21 cellular contexts compared by ENCODE assay signal in the genomic region with DNA sequence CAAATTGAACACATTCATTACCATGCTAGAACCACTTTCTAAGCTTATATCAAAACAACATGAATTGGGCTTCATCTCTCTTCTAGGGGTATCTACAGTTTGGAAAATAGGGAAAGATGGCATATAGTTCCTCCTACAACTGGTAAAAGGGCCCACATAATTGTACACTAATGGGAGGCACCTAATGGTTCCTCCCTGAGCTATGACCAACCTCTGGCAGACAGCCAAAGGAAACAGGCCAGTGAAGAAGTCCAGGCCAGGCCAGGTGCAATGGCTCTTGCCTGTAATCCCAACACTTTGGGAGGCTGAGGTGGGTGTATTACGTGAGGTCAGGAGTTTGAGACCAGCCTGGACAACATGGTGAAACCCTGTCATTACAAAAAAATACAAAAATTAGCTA. TPM values are rescaled to one million over a fixed set of nuclear protein-coding genes. Genes with fewer than 3 reads are reported as not detected.
DNase-seq lines count a peak whose midpoint lies in the region; TF ChIP-seq lines count a peak whose summit lies in the region.
"Had no signal": no experiment of that assay in that cellular context is flagged by ENCODE, and none has a peak within 500 bp of the region (broad histone marks: within the 10 kb centered on the region; RNA-seq: fewer than 3 reads in every experiment).

No MANE protein-coding gene starts in this region.

- CTCF ChIA-PET in mammary epithelial cell (lab: Charles Lee; ENCODE audit: low non-redundant PET), result interaction anchor here (0.6 kb wide), 1 partner anchor 53 kb away, joined by 37 read pairs; no protein-coding TSS in a partner anchor

- H4K20me1 ChIP-seq in Karpas-422 (ENCODE audit: insufficient read depth, low read depth, low read length) (no peaks in the 10 kb centered on the region), mammary epithelial cell (ENCODE audit: insufficient read depth, low read length) (no peaks in the 10 kb centered on the region)

- H3K4me1 ChIP-seq in Karpas-422 (ENCODE audit: low read length) (no peaks in the 10 kb centered on the region), mammary epithelial cell (ENCODE audit: insufficient read depth, low read length) (no peaks in the 10 kb centered on the region)
- H3K4me1 ChIP-seq: left lung, Peyer's patch, spleen, transverse colon had no signal

- no peaks in the 10 kb centered on the region for H3K9me3 ChIP-seq in Karpas-422 (ENCODE audit: low read length)
- no peaks in the 10 kb centered on the region for H3K9me3 ChIP-seq in mammary epithelial cell (replicated peaks; ENCODE audit: insufficient read depth, low read length)
- H3K9me3 ChIP-seq: left lung, Peyer's patch, spleen, transverse colon had no signal

- no peaks in the 10 kb centered on the region for H3K36me3 Mint-ChIP-seq in mesothelial cell of epicardium
- H3K36me3 Mint-ChIP-seq: stimulated activated effector memory CD8-positive, alpha-beta T cell treated with anti-CD3 and anti-CD28 coated beads, Interleukin-12 subunit alpha, Interleukin-12 subunit beta, amount 100 ng/mL, for 72 hours had no signal

- no peak overlapping the region for H3K9ac ChIP-seq in Karpas-422 (ENCODE audit: low read length)
- H3K9ac ChIP-seq in mammary epithelial cell (ENCODE audit: insufficient read depth, low read length), result no peak overlapping the region

- H3K9me3 Mint-ChIP-seq in mesothelial cell of epicardium, result no peaks in the 10 kb centered on the region
- H3K9me3 Mint-ChIP-seq: activated T-cell treated with anti-CD3 and anti-CD28 coated beads, Interleukin-2, amount 50 U/mL, for 72 hours; stimulated activated effector memory CD8-positive, alpha-beta T cell treated with anti-CD3 and anti-CD28 coated beads, Interleukin-12 subunit alpha, Interleukin-12 subunit beta, amount 100 ng/mL, for 72 hours had no signal

- intact Hi-C loops in mammary epithelial cell (cut with micrococcal nuclease), result loop anchor here (5.0 kb wide), 1 partner anchor 61 kb away; a partner anchor contains a TSS

- no peak overlapping the region for H2AFZ ChIP-seq in Karpas-422 (ENCODE audit: low read length)
- no peak overlapping the region for H2AFZ ChIP-seq in mammary epithelial cell (ENCODE audit: low read depth, low read length)

- peaks cover 3% of the 10 kb centered on the region for H3K27me3 Mint-ChIP-seq in mesothelial cell of epicardium (ENCODE audit: low read depth)

- WGBS in mammary epithelial cell (ENCODE audit: low coverage, missing lambda C conversion rate), result 100% methylated on average over 1 of the region's 1 CpG

- no peak overlapping the region for H3K4me3 Mint-ChIP-seq in mesothelial cell of epicardium
- H3K4me3 Mint-ChIP-seq: activated T-cell treated with anti-CD3 and anti-CD28 coated beads, Interleukin-2, amount 50 U/mL, for 72 hours; stimulated activated effector memory CD8-positive, alpha-beta T cell treated with anti-CD3 and anti-CD28 coated beads, Interleukin-12 subunit alpha, Interleukin-12 subunit beta, amount 100 ng/mL, for 72 hours had no signal

- H3K36me3 ChIP-seq in Karpas-422 (ENCODE audit: insufficient read depth, low read length) (no peaks in the 10 kb centered on the region), mammary epithelial cell (ENCODE audit: insufficient read depth, low read length) (no peaks in the 10 kb centered on the region)
- H3K36me3 ChIP-seq: left lung, Peyer's patch, spleen, transverse colon had no signal

- H3K27ac Mint-ChIP-seq in mesothelial cell of epicardium, result peak overlapping the region; percentile 66
- H3K27ac Mint-ChIP-seq: activated T-cell treated with anti-CD3 and anti-CD28 coated beads, Interleukin-2, amount 50 U/mL, for 72 hours; stimulated activated effector memory CD8-positive, alpha-beta T cell treated with anti-CD3 and anti-CD28 coated beads, Interleukin-12 subunit alpha, Interleukin-12 subunit beta, amount 100 ng/mL, for 72 hours had no signal

- H3K27ac ChIP-seq in Karpas-422 (ENCODE audit: low read length) (no peak overlapping the region), mammary epithelial cell (ENCODE audit: insufficient read depth, low read depth, low read length) (no peak overlapping the region)
- H3K27ac ChIP-seq: left lung, Peyer's patch, transverse colon had no signal

- H3K79me2 ChIP-seq in Karpas-422 (ENCODE audit: low read length) (no peaks in the 10 kb centered on the region), mammary epithelial cell (ENCODE audit: insufficient read depth, low read length) (no peaks in the 10 kb centered on the region)

- in situ Hi-C loops in mammary epithelial cell (cut with MboI; ENCODE audit: low sequenced_read_pairs in 2 of 2), result no loop called here

- no peaks in the 10 kb centered on the region for H3K9me2 ChIP-seq in Karpas-422 (replicated peaks; ENCODE audit: insufficient read depth, low read length)

- no peak overlapping the region for H3K4me3 ChIP-seq in Karpas-422 (ENCODE audit: low read length)
- no peak overlapping the region for H3K4me3 ChIP-seq in mammary epithelial cell (replicated peaks in 1 of 3; ENCODE audit: insufficient read depth in 1 of 3, low read depth in 2 of 3, low read length in 3 of 3)
- H3K4me3 ChIP-seq: left lung, Peyer's patch, spleen, transverse colon had no signal

- H3K27me3 ChIP-seq in Karpas-422 (ENCODE audit: low read length) (no peaks in the 10 kb centered on the region), mammary epithelial cell (ENCODE audit: insufficient read depth, low read length) (no peaks in the 10 kb centered on the region)
- H3K27me3 ChIP-seq: left lung, Peyer's patch, spleen, transverse colon had no signal

- dilution Hi-C loops in mammary epithelial cell (cut with HindIII; ENCODE audit: low sequenced_read_pairs), result loop anchor here (5.0 to 10.0 kb wide), 2 partner anchors 61 to 109 kb away; a partner anchor contains a TSS

- no TSS peak for BruUV-seq in mammary epithelial cell (replicated peaks; lab: Mats Ljungman, UMichigan)

- H3K4me1 Mint-ChIP-seq in mesothelial cell of epicardium, result peaks cover 26% of the 10 kb centered on the region
- H3K4me1 Mint-ChIP-seq: stimulated activated effector memory CD8-positive, alpha-beta T cell treated with anti-CD3 and anti-CD28 coated beads, Interleukin-12 subunit alpha, Interleukin-12 subunit beta, amount 100 ng/mL, for 72 hours had no signal

- TF ChIP-seq CTCF in mammary epithelial cell (conservative IDR thresholded peaks at IDR 0.05 in 1 of 2, IDR thresholded peaks at IDR 0.05 in 1 of 2; ENCODE audit: extremely low read depth in 1 of 2, insufficient read depth in 1 of 2, low read depth in 1 of 2, low read length in 2 of 2) (no peak), mesothelial cell of epicardium (IDR thresholded peaks at IDR 0.05; ENCODE audit: unreplicated experiment) (no peak)

- DNase-seq in NCI-H1105 (lab: John Stamatoyannopoulos, UW) (peak; percentile 3), NCI-H1105 treated with DMSO at 0.1 percent for 48 hours (lab: John Stamatoyannopoulos, UW) (no peak), Karpas-422 (peak; percentile 41), mammary epithelial cell (peak; percentile 47), mesothelial cell of epicardium (ENCODE audit: low spot score in 2 of 2, unreplicated experiment in 2 of 2) (no peak), EL (no peak), NCI-H524 treated with DMSO at 0.1 percent for 48 hours (lab: John Stamatoyannopoulos, UW) (no peak), NCI-H2081 treated with DMSO at 0.1 percent for 48 hours (lab: John Stamatoyannopoulos, UW) (no peak)
- DNase-seq: 8988T; activated CD4-positive, alpha-beta T cell treated with anti-CD3 and anti-CD28 coated beads, Interleukin-2, amount 50 U/mL, for 4 hours; activated T-cell treated with anti-CD3 and anti-CD28 coated beads, Interleukin-2, amount 50 U/mL, for 72 hours; C1 segment of cervical spinal cord; effector CD4-positive, alpha-beta T cell; left lung; Peyer's patch; posterior cingulate gyrus; spleen; SW 1271; transverse colon had no signal

- H3K4me2 ChIP-seq in Karpas-422 (ENCODE audit: low read depth, low read length, poor library complexity, severe bottlenecking) (no peak overlapping the region), mammary epithelial cell (ENCODE audit: insufficient read depth, low read depth, low read length) (no peak overlapping the region)

RNA-seq across cellular contexts. Expression of a gene that starts 23.2 kb away (rescaled TPM):
- not detected in 2 replicates for total RNA-seq in Karpas-422 (2014; rRNA removed; shearing (Covaris generic); ENCODE audit: low replicate concordance)
- total RNA-seq in mammary epithelial cell (not detected), mesothelial cell of epicardium (not detected in 3 replicates)
- polyA plus RNA-seq in mammary epithelial cell, result not detected
- not detected for polyA minus RNA-seq in mammary epithelial cell
- total RNA-seq: left lung, NCI-H460, Peyer's patch, spleen, transverse colon had no signal
- polyA plus RNA-seq: spleen had no signal

RNA-seq across cellular contexts. Expression of a gene that starts 26.0 kb away (rescaled TPM):
- total RNA-seq in Karpas-422 (2014; rRNA removed; shearing (Covaris generic); ENCODE audit: low replicate concordance), result 86.1 and 93.5 TPM in 2 replicates
- total RNA-seq in mammary epithelial cell, result 100 to 1,000 TPM in 1 of 2 donors, 10 to 100 TPM in 1; 93.1 to 231 TPM
- polyA plus RNA-seq in mammary epithelial cell, result 32.4 TPM
- polyA minus RNA-seq in mammary epithelial cell, result 50.0 TPM
- 178 to 188 TPM (median 180 TPM) in 3 replicates for total RNA-seq in mesothelial cell of epicardium

RNA-seq across cellular contexts. Expression of a gene that starts 47.2 kb away (rescaled TPM):
- 5.9 and 8.1 TPM in 2 replicates for total RNA-seq in Karpas-422 (2014; rRNA removed; shearing (Covaris generic); ENCODE audit: low replicate concordance)
- total RNA-seq in mammary epithelial cell, result 1 to 10 TPM in 1 of 2 donors, under 1 TPM in 1; 0.50 to 1.3 TPM
- polyA plus RNA-seq in mammary epithelial cell, result 1.1 TPM
- not detected for polyA minus RNA-seq in mammary epithelial cell
- total RNA-seq in mesothelial cell of epicardium, result 0.51 to 0.76 TPM (median 0.72 TPM) in 3 replicates

RNA-seq across cellular contexts. Expression of a gene that starts 52.1 kb away (rescaled TPM):
- total RNA-seq in Karpas-422 (2014; rRNA removed; shearing (Covaris generic); ENCODE audit: low replicate concordance), result 72.3 and 74.3 TPM in 2 replicates
- total RNA-seq in mammary epithelial cell (10 to 100 TPM; 21.0 to 50.8 TPM), mesothelial cell of epicardium (60.9 to 76.8 TPM (median 66.4 TPM) in 3 replicates)
- 18.3 TPM for polyA plus RNA-seq in mammary epithelial cell
- 11.8 TPM for polyA minus RNA-seq in mammary epithelial cell

Comparison
In these comparisons a context has a peak if more than half of its experiments do, and no peak if none do; other contexts are left out.
1. DNase-seq: peak in NCI-H1105 (single experiment), Karpas-422 (single experiment) and mammary epithelial cell (single experiment); none in NCI-H1105 treated with DMSO at 0.1 percent for 48 hours (single experiment), mesothelial cell of epicardium (0 of 2), EL (single experiment), NCI-H524 treated with DMSO at 0.1 percent for 48 hours (single experiment) and NCI-H2081 treated with DMSO at 0.1 percent for 48 hours (single experiment).